ENCODE assay signal across 20 cellular contexts in the genomic region with DNA sequence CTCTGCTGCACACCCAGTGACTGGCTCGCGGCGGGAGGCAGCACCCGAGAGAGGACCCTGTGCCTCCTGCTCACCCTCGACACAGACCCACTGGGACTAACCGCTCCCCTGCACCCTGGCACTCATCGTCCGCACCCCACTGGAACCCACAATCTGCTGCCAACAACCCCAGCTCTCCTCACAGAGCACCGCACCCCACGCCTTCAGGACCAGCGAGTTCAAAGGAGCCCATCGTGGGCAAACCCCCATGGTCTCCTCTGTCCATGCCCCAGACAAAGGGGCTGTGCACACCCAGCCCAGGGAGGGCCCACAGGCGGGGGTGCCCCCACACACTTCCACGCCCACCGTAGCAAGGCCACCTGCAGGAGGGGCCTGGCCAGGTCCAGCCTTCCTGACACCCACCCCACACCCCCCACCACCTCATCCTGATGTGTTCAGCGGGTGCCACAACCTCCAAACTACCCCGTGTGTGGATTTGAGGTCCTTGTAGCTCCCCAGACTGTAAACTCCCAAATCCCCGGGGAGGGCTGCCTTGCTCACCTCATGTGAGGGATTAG. TPM values are rescaled to one million over a fixed set of nuclear protein-coding genes. Genes with fewer than 3 reads are reported as not detected.
DNase-seq lines count a peak whose midpoint lies in the region; ATAC-seq and TF ChIP-seq lines count a peak whose summit lies in the region.
"Had no signal": no experiment of that assay in that cellular context is flagged by ENCODE, and none has a peak within 500 bp of the region (broad histone marks: within the 10 kb centered on the region; RNA-seq: fewer than 3 reads in every experiment).

No MANE protein-coding gene starts in this region.

- peak overlapping the region in 1 of 2 donors; percentile 35 for H3K4me3 Mint-ChIP-seq in effector memory CD8-positive, alpha-beta T cell
- H3K4me3 Mint-ChIP-seq: CD4-positive, alpha-beta T cell; naive thymus-derived CD4-positive, alpha-beta T cell had no signal

- no peaks in the 10 kb centered on the region for H3K9me3 ChIP-seq in upper lobe of right lung
- H3K9me3 ChIP-seq: psoas muscle, suprapubic skin had no signal

- no peak for TF ChIP-seq CTCF in upper lobe of right lung (IDR thresholded peaks at IDR 0.05)

- peaks cover 7% of the 10 kb centered on the region for H3K4me1 ChIP-seq in upper lobe of right lung
- H3K4me1 ChIP-seq: suprapubic skin had no signal

- peaks cover 51 to 54% of the 10 kb centered on the region in 2 donors for H3K4me1 Mint-ChIP-seq in effector memory CD8-positive, alpha-beta T cell (ENCODE audit: low read depth in 2 of 2)

- no peaks in the 10 kb centered on the region for H3K9me3 Mint-ChIP-seq in effector memory CD8-positive, alpha-beta T cell
- H3K9me3 Mint-ChIP-seq: CD4-positive, alpha-beta T cell; naive thymus-derived CD4-positive, alpha-beta T cell had no signal

- H3K27me3 Mint-ChIP-seq in effector memory CD8-positive, alpha-beta T cell, result no peaks in the 10 kb centered on the region

- H3K27me3 ChIP-seq in upper lobe of right lung, result no peaks in the 10 kb centered on the region
- H3K27me3 ChIP-seq: suprapubic skin had no signal

- ATAC-seq in effector memory CD8-positive, alpha-beta T cell (replicated peaks), result no peak
- no peak for ATAC-seq in upper lobe of right lung
- ATAC-seq in HG03175 (IDR thresholded peaks at IDR 0.05; ENCODE audit: unreplicated experiment), result no peak
- ATAC-seq: heart right ventricle; naive thymus-derived CD4-positive, alpha-beta T cell; psoas muscle had no signal

- H3K27ac Mint-ChIP-seq in effector memory CD8-positive, alpha-beta T cell, result peak overlapping the region; percentile 55 to 82
- H3K27ac Mint-ChIP-seq: CD4-positive, alpha-beta T cell; naive thymus-derived CD4-positive, alpha-beta T cell had no signal

- H3K4me3 ChIP-seq in upper lobe of right lung, result no peak overlapping the region
- H3K4me3 ChIP-seq: heart right ventricle, psoas muscle, suprapubic skin had no signal

- intact Hi-C loops in upper lobe of right lung (cut with DNase I), result no loop called here

- DNase-seq in activated effector memory CD4-positive, alpha-beta T cell treated with anti-CD3 and anti-CD28 coated beads, Interleukin-2, amount 50 U/mL, for 16 hours, result peak; percentile 50
- no peak for DNase-seq in activated effector memory CD4-positive, alpha-beta T cell treated with Interleukin-2 at 50 U/mL for 16 hours
- no peak for DNase-seq in effector memory CD8-positive, alpha-beta T cell
- DNase-seq in mesenteric fat pad (ENCODE audit: low spot score) (peak; percentile 83), upper lobe of right lung (peak; percentile 57), NCI-H146 (lab: John Stamatoyannopoulos, UW) (no peak)
- DNase-seq in stimulated activated CD4-positive, alpha-beta T cell treated with anti-CD3 and anti-CD28 coated beads, Interleukin-2, amount 100 ng/mL, for 48 hours, result no peak
- DNase-seq: activated naive CD4-positive, alpha-beta T cell treated with Interleukin-2 at 50 U/mL for 16 hours; anterior cingulate cortex; central memory CD4-positive, alpha-beta T cell; DMS53; NCI-H1930; NCI-H446; stimulated activated CD8-positive, alpha-beta memory T cell treated with anti-CD3 and anti-CD28 coated beads, Interleukin-4, amount 100 ng/mL, for 48 hours had no signal

- H3K27ac ChIP-seq in upper lobe of right lung, result no peak overlapping the region
- H3K27ac ChIP-seq: heart right ventricle, psoas muscle, suprapubic skin had no signal

- H3K36me3 ChIP-seq in upper lobe of right lung, result no peaks in the 10 kb centered on the region
- H3K36me3 ChIP-seq: heart right ventricle, suprapubic skin had no signal

- peaks cover 4% of the 10 kb centered on the region for H3K36me3 Mint-ChIP-seq in effector memory CD8-positive, alpha-beta T cell (ENCODE audit: insufficient read depth)
- H3K36me3 Mint-ChIP-seq: naive thymus-derived CD4-positive, alpha-beta T cell had no signal

RNA-seq across cellular contexts. Expression of gene RASGEF1A, which starts 14.0 kb away (rescaled TPM):
- total RNA-seq in mesenteric fat pad, result 1.8 TPM
- total RNA-seq in upper lobe of right lung, result 2.6 TPM

Comparison
In these comparisons a context has a peak if more than half of its experiments do, and no peak if none do; other contexts are left out.
1. DNase-seq: peak in activated effector memory CD4-positive, alpha-beta T cell treated with anti-CD3 and anti-CD28 coated beads, Interleukin-2, amount 50 U/mL, for 16 hours (single experiment), mesenteric fat pad (single experiment) and upper lobe of right lung (single experiment); none in activated effector memory CD4-positive, alpha-beta T cell treated with Interleukin-2 at 50 U/mL for 16 hours (single experiment), effector memory CD8-positive, alpha-beta T cell (0 of 3), stimulated activated CD4-positive, alpha-beta T cell treated with anti-CD3 and anti-CD28 coated beads, Interleukin-2, amount 100 ng/mL, for 48 hours (0 of 2) and NCI-H146 (single experiment).